Comparison of ENCODE assay signal across 26 cellular contexts in genomic region chr21:41970099-41970391, GRCh38. TPM values are rescaled to one million over a fixed set of nuclear protein-coding genes. Genes with fewer than 3 reads are reported as not detected.
DNase-seq lines count a peak whose midpoint lies in the region; ATAC-seq, FAIRE-seq and TF ChIP-seq lines count a peak whose summit lies in the region.
"Had no signal": no experiment of that assay in that cellular context is flagged by ENCODE, and none has a peak within 500 bp of the region (broad histone marks: within the 10 kb centered on the region; RNA-seq: fewer than 3 reads in every experiment).

No MANE protein-coding gene starts in this region.

- H4K8ac ChIP-seq in neuronal stem cell (ENCODE audit: low read depth, low read length), result no peak overlapping the region

- DNase-seq in GM13976 (ENCODE audit: low spot score) (peak; percentile 17), bronchial epithelial cell (ENCODE audit: low read depth) (no peak), islet precursor cell (peak; percentile 39), neuronal stem cell (ENCODE audit: low spot score) (no peak), progenitor cell of endocrine pancreas (ENCODE audit: low spot score, unreplicated experiment) (no peak), WERI-Rb-1 (no peak), RPMI8226 (no peak)
- DNase-seq: CD4-positive, CD25-positive, alpha-beta regulatory T cell; DMS153; DND-41; KG1; MG63; NCI-H1694; NCI-H2029 treated with DMSO at 0.1 percent for 48 hours; NCI-H446 treated with DMSO at 0.1 percent for 48 hours; NCI-H526; NCI-H82; NK-92 treated with Interleukin-12 subunit alpha and Interleukin-12 subunit beta, amount 100 ng/mL, for 24 hours; PC-3; Right ventricle myocardium superior had no signal

- H3K36me3 Mint-ChIP-seq in progenitor cell of endocrine pancreas (ENCODE audit: insufficient read depth), result no peaks in the 10 kb centered on the region
- H3K36me3 Mint-ChIP-seq: CD4-positive, CD25-positive, alpha-beta regulatory T cell had no signal

- H3K9me3 Mint-ChIP-seq in progenitor cell of endocrine pancreas (ENCODE audit: low read depth), result no peaks in the 10 kb centered on the region
- H3K9me3 Mint-ChIP-seq: CD4-positive, CD25-positive, alpha-beta regulatory T cell had no signal

- no peak overlapping the region for H2BK12ac ChIP-seq in neuronal stem cell (ENCODE audit: low read length)

- H3K27me3 Mint-ChIP-seq in progenitor cell of endocrine pancreas, result peaks cover 16% of the 10 kb centered on the region

- no peak overlapping the region for H3K4ac ChIP-seq in neuronal stem cell (ENCODE audit: low read length)

- no peak overlapping the region for H3K14ac ChIP-seq in neuronal stem cell (ENCODE audit: low read length)

- H3K4me3 ChIP-seq in bronchial epithelial cell (ENCODE audit: low read depth, low read length) (no peak overlapping the region), neuronal stem cell (ENCODE audit: low read length in 2 of 2) (no peak overlapping the region), WERI-Rb-1 (ENCODE audit: low read depth, low read length) (no peak overlapping the region)
- H3K4me3 ChIP-seq: BLaER1, MG63 had no signal

- H3K27ac Mint-ChIP-seq in progenitor cell of endocrine pancreas, result no peak overlapping the region

- no peak overlapping the region for H2BK5ac ChIP-seq in neuronal stem cell (ENCODE audit: low read length)

- H3K27me3 ChIP-seq in bronchial epithelial cell (ENCODE audit: control insufficient read depth, insufficient read depth, low read length) (no peaks in the 10 kb centered on the region), neuronal stem cell (ENCODE audit: control insufficient read depth in 3 of 3, insufficient read depth in 3 of 3, low read depth in 1 of 3, low read length in 3 of 3) (no peaks in the 10 kb centered on the region), WERI-Rb-1 (ENCODE audit: insufficient read depth, low read depth, severe bottlenecking) (no peaks in the 10 kb centered on the region)
- H3K27me3 ChIP-seq: BLaER1, MG63 had no signal

- FAIRE-seq in bronchial epithelial cell (lab: Jason Lieb, UNC), result peak; percentile 62
- FAIRE-seq: A204.1, GM12892, GM19239 had no signal

- H3K4me1 ChIP-seq in neuronal stem cell (ENCODE audit: control insufficient read depth in 2 of 2, insufficient read depth in 1 of 2, low read depth in 1 of 2, low read length in 2 of 2), result peaks cover 9 to 33% of the 10 kb centered on the region in 2 donors

- H2AFZ ChIP-seq in neuronal stem cell (ENCODE audit: low read length), result peak overlapping the region; percentile 48

- no CpG with 5 or more reads among the region's 5 CpGs for WGBS in neuronal stem cell (ENCODE audit: extremely low coverage in 2 of 2, insufficient read length in 2 of 2, insufficient replicate concordance in 1 of 2), 2 donors

- no peak overlapping the region for H4K91ac ChIP-seq in neuronal stem cell (ENCODE audit: low read depth, low read length, poor library complexity)

- no peak overlapping the region for H3K9ac ChIP-seq in neuronal stem cell (ENCODE audit: low read depth, low read length, poor library complexity)
- H3K9ac ChIP-seq: BLaER1 had no signal

- in situ Hi-C loops in GM13976 (cut with MboI; ENCODE audit: low sequenced_read_pairs, unreplicated experiment), result no loop called here

- no peak overlapping the region for H3K27ac ChIP-seq in neuronal stem cell (replicated peaks; ENCODE audit: low read length)
- H3K27ac ChIP-seq in WERI-Rb-1, result no peak overlapping the region
- H3K27ac ChIP-seq: BLaER1 had no signal

- H2BK120ac ChIP-seq in neuronal stem cell (ENCODE audit: low read depth, low read length), result no peak overlapping the region

- no peak overlapping the region for H3K4me3 Mint-ChIP-seq in progenitor cell of endocrine pancreas (ENCODE audit: low read depth)
- H3K4me3 Mint-ChIP-seq: CD4-positive, CD25-positive, alpha-beta regulatory T cell had no signal

- peaks cover 8% of the 10 kb centered on the region for H3K4me1 Mint-ChIP-seq in progenitor cell of endocrine pancreas (ENCODE audit: low read depth)

- no peaks in the 10 kb centered on the region for H3K36me3 ChIP-seq in bronchial epithelial cell (ENCODE audit: control insufficient read depth, insufficient read depth, low read length)
- H3K36me3 ChIP-seq in neuronal stem cell (replicated peaks in 1 of 2; ENCODE audit: control insufficient read depth in 2 of 2, insufficient read depth in 2 of 2, low read length in 2 of 2), result no peaks in the 10 kb centered on the region
- no peaks in the 10 kb centered on the region for H3K36me3 ChIP-seq in WERI-Rb-1
- H3K36me3 ChIP-seq: BLaER1, MG63 had no signal

- no peak for TF ChIP-seq CTCF in GM13976 (IDR thresholded peaks at IDR 0.05; ENCODE audit: borderline replicate concordance, control extremely low read depth, extremely low read depth, insufficient read depth, missing control alignments)
- TF ChIP-seq CTCF in bronchial epithelial cell (IDR thresholded peaks at IDR 0.05; ENCODE audit: insufficient read depth, low read length, severe bottlenecking), result no peak
- TF ChIP-seq CTCF in progenitor cell of endocrine pancreas (IDR thresholded peaks at IDR 0.05; ENCODE audit: unreplicated experiment), result no peak
- no peak for TF ChIP-seq CTCF in WERI-Rb-1 (IDR thresholded peaks at IDR 0.05; ENCODE audit: low read depth, low read length)

- H3K9me3 ChIP-seq in neuronal stem cell (replicated peaks in 1 of 2; ENCODE audit: control insufficient read depth in 2 of 2, insufficient read depth in 1 of 2, low read depth in 1 of 2, low read length in 2 of 2), result peaks cover 2 to 8% of the 10 kb centered on the region in 2 donors
- H3K9me3 ChIP-seq in WERI-Rb-1 (ENCODE audit: severe bottlenecking), result peaks cover 3% of the 10 kb centered on the region

- no peak overlapping the region for H2BK15ac ChIP-seq in neuronal stem cell (ENCODE audit: low read length)

- no peak overlapping the region for H3K4me2 ChIP-seq in neuronal stem cell (ENCODE audit: insufficient read depth, low read length, poor library complexity, severe bottlenecking)
- H3K4me2 ChIP-seq: BLaER1 had no signal

- no peak for ATAC-seq in HG02763 (IDR thresholded peaks at IDR 0.05; ENCODE audit: unreplicated experiment)
- ATAC-seq: HCT116, PC-3 had no signal

- H3K79me1 ChIP-seq in neuronal stem cell (ENCODE audit: low read depth, low read length), result no peaks in the 10 kb centered on the region

- H2AK5ac ChIP-seq in neuronal stem cell (ENCODE audit: low read depth, low read length), result peak overlapping the region; percentile 16

- H3K18ac ChIP-seq in neuronal stem cell (ENCODE audit: low read length), result peak overlapping the region; percentile 35

- H3K23ac ChIP-seq in neuronal stem cell (ENCODE audit: low read depth, low read length, poor library complexity), result no peak overlapping the region

RNA-seq across cellular contexts. Expression of gene C2CD2, which starts 16.2 kb away (rescaled TPM):
- 6.6 and 16.6 TPM in 2 replicates for total RNA-seq in bronchial epithelial cell
- 9.9 TPM for polyA plus RNA-seq in neuronal stem cell (2013, experiment 1 of 2)
- 10.7 TPM for polyA plus RNA-seq in neuronal stem cell (2013, experiment 2 of 2)
- total RNA-seq in progenitor cell of endocrine pancreas, result 24.8 and 26.3 TPM in 2 replicates

RNA-seq across cellular contexts. Expression of gene ZBTB21, which starts 40.1 kb away (rescaled TPM):
- 6.6 and 12.5 TPM in 2 replicates for total RNA-seq in bronchial epithelial cell
- polyA plus RNA-seq in neuronal stem cell (2013, experiment 1 of 2), result 11.2 TPM
- polyA plus RNA-seq in neuronal stem cell (2013, experiment 2 of 2), result 11.2 TPM
- total RNA-seq in progenitor cell of endocrine pancreas, result 15.7 and 18.6 TPM in 2 replicates

Comparison
In these comparisons a context has a peak if more than half of its experiments do, and no peak if none do; other contexts are left out.
1. DNase-seq: peak in GM13976 (single experiment) and islet precursor cell (single experiment); none in bronchial epithelial cell (single experiment), neuronal stem cell (single experiment), progenitor cell of endocrine pancreas (single experiment), WERI-Rb-1 (single experiment) and RPMI8226 (single experiment).